In the genomic region with DNA sequence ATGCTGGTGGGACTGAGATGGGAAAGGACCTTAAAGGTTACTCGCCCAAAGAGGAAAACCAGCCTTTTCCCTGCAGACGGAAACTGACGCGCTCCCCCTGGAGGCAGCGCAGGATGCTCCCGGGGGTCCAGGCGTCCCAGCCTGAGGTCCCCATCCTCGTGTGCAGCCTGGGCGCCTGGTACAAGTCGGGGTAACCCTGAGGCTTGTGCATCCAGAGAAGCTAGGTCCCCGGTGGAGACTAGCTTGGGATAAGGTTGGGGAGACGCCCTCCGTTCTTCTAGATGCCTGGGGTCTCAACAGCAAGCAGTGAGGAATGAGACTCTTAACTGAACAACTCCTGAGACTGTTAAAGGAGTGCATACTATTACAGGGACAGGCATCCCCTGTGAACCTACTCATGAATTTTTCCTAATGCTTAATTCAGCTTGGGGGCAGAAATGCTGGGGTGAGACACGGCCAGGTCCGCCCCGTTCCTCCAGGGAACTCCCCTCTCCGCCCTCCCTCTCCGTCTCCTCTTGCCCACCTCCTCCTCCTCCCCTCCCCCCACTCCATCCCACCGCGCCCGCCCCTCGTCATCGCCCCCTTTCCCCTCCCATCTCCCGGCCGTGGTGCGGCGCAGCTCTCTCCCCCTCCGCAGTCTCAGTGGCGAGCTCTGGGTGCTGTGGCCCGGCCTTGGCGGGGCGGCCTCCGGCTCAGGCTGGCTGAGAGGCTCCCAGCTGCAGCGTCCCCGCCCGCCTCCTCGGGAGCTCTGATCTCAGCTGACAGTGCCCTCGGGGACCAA, we compare ENCODE assay signal across 8 cellular contexts. TPM values are rescaled to one million over a fixed set of nuclear protein-coding genes. Genes with fewer than 3 reads are reported as not detected.
DNase-seq lines count a peak whose midpoint lies in the region; FAIRE-seq and TF ChIP-seq lines count a peak whose summit lies in the region.

A gene with protein sequence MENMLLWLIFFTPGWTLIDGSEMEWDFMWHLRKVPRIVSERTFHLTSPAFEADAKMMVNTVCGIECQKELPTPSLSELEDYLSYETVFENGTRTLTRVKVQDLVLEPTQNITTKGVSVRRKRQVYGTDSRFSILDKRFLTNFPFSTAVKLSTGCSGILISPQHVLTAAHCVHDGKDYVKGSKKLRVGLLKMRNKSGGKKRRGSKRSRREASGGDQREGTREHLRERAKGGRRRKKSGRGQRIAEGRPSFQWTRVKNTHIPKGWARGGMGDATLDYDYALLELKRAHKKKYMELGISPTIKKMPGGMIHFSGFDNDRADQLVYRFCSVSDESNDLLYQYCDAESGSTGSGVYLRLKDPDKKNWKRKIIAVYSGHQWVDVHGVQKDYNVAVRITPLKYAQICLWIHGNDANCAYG (plus strand): TSS at position 634 of the 781 bp plus-strand sequence. CDS start 10,908 bp downstream, outside the sequence.

- H3K9me3 ChIP-seq in effector memory CD4-positive, alpha-beta T cell (ENCODE audit: control insufficient read depth, low read length) = no peaks in the 10 kb centered on the region
- no peaks in the 10 kb centered on the region for H3K9me3 ChIP-seq in thyroid gland

- in situ Hi-C loops in SK-MEL-5 (cut with HindIII; ENCODE audit: low pct_unique_long_range_greater_than_20kb, low sequenced_read_pairs) = loop anchor here (25.0 kb wide), 1 partner anchor 300 kb away; no protein-coding TSS in a partner anchor

- H3K27ac ChIP-seq in 22Rv1 = no peak within 1 kb of the TSS
- no peak within 1 kb of the TSS for H3K27ac ChIP-seq in effector memory CD4-positive, alpha-beta T cell (ENCODE audit: insufficient read depth, low read length, poor library complexity, severe bottlenecking)
- no peak within 1 kb of the TSS for H3K27ac ChIP-seq in thyroid gland

- FAIRE-seq in HTR-8/SVneo (lab: Jason Lieb, UNC) = peak; percentile 78

- H3K36me3 ChIP-seq in effector memory CD4-positive, alpha-beta T cell (ENCODE audit: control insufficient read depth, insufficient read depth, low read length) = no peaks in the 10 kb centered on the region
- no peaks in the 10 kb centered on the region for H3K36me3 ChIP-seq in thyroid gland

- WGBS in thyroid gland, 2 donors = 2 to 3% methylated on average over 26 to 34 of the region's 38 CpGs

- H3K4me3 ChIP-seq in effector memory CD4-positive, alpha-beta T cell (ENCODE audit: insufficient read depth, low read depth, low read length, poor library complexity, severe bottlenecking) = peak within 1 kb of the TSS; percentile 8
- H3K4me3 ChIP-seq in thyroid gland (replicated peaks in 1 of 3) = peak within 1 kb of the TSS in 1 of 3 donors; percentile 20

- no peaks in the 10 kb centered on the region for H3K27me3 ChIP-seq in effector memory CD4-positive, alpha-beta T cell (replicated peaks; ENCODE audit: control insufficient read depth, insufficient read depth, low read length, poor library complexity, severe bottlenecking)
- H3K27me3 ChIP-seq in thyroid gland = no peaks in the 10 kb centered on the region

- DNase-seq in GM10266 (ENCODE audit: extremely low spot score) (peak; percentile 39), HTR-8/SVneo (ENCODE audit: insufficient read length, low spot score) (peak; percentile 59), SK-MEL-5 (ENCODE audit: low read depth, low spot score) (peak; percentile 62), medulla oblongata (ENCODE audit: extremely low spot score) (peak; percentile 58), thyroid gland (peak; percentile 41 to 51), NCI-H2196 (lab: John Stamatoyannopoulos, UW; ENCODE audit: unreplicated experiment) (no peak)
- DNase-seq in effector memory CD4-positive, alpha-beta T cell = no peak

- H3K4me1 ChIP-seq in effector memory CD4-positive, alpha-beta T cell (ENCODE audit: control insufficient read depth, insufficient read depth, low read length, poor library complexity, severe bottlenecking) = no peaks in the 10 kb centered on the region
- H3K4me1 ChIP-seq in thyroid gland = no peaks in the 10 kb centered on the region

- intact Hi-C loops in thyroid gland (cut with DNase I) = loop anchor here (10.0 kb wide), 1 partner anchor 447 kb away; a partner anchor contains a TSS

- TF ChIP-seq POLR2A in thyroid gland (IDR thresholded peaks at IDR 0.05) = no peak

- TF ChIP-seq CTCF in 22Rv1 (IDR thresholded peaks at IDR 0.05) = peak; percentile 82
- peak; percentile 65 for TF ChIP-seq CTCF in GM10266 (IDR thresholded peaks at IDR 0.05; ENCODE audit: control insufficient read depth, insufficient read depth, low read depth, missing control alignments)
- peak in 5 of 6 experiments; percentile 24 to 56 (median 35) for TF ChIP-seq CTCF in thyroid gland (IDR thresholded peaks at IDR 0.05)

RNA-seq across cellular contexts. Expression of the gene that starts here (rescaled TPM):
- total RNA-seq in SK-MEL-5 (2014; rRNA removed; shearing (Covaris generic)) = 0.18 TPM in 1 of 2 replicates, not detected in the other
- 0.04 TPM in 1 of 2 replicates, not detected in the other for polyA plus RNA-seq in SK-MEL-5 (2015; cell fraction: cytosol; rRNA removed)
- polyA plus RNA-seq in SK-MEL-5 (2015; cell fraction: nucleus; rRNA removed) = not detected in 2 replicates
- not detected for total RNA-seq in thyroid gland

Comparison
In these comparisons a context has a peak if more than half of its experiments do, and no peak if none do; other contexts are left out.
1. Peak in DNase-seq in SK-MEL-5; RNA of the gene not detected or under 1 TPM.
2. Peak in DNase-seq in thyroid gland; RNA of the gene not detected or under 1 TPM.
3. DNase-seq: peak in GM10266 (single experiment), HTR-8/SVneo (single experiment) and medulla oblongata (single experiment); none in effector memory CD4-positive, alpha-beta T cell (0 of 3) and NCI-H2196 (single experiment).
4. Peak in every context shown above with its lines, with median percentiles within 50 percentile points of each other: CTCF ChIP-seq.